In genomic region chr3:7193271-7193670, GRCh38 we compare ENCODE assay signal across 33 cellular contexts.
"Had no signal": no experiment of that assay in that cellular context is flagged by ENCODE, and none has a peak within 500 bp of the region (broad histone marks: within the 10 kb centered on the region; RNA-seq: fewer than 3 reads in every experiment).

No MANE protein-coding gene starts in this region.

- H3K4me1 ChIP-seq: adrenal gland, body of pancreas, breast epithelium had no signal

- H3K27ac ChIP-seq: adrenal gland, ascending aorta, body of pancreas, brain microvascular endothelial cell, breast epithelium, cardiac muscle cell had no signal

- H3K4me3 ChIP-seq: adrenal gland, ascending aorta, body of pancreas, breast epithelium, cardiac muscle cell had no signal

- ATAC-seq: activated naive CD4-positive, alpha-beta T cell treated with anti-CD3 and anti-CD28 coated beads, Interleukin-2, amount 50 U/mL, for 72 hours; activated naive CD8-positive, alpha-beta T cell treated with anti-CD3 and anti-CD28 coated beads, Interleukin-2, amount 50 U/mL, for 24 hours; activated T-cell treated with anti-CD3 and anti-CD28 coated beads, Interleukin-2, amount 50 U/mL, for 4 hours; activated T-cell treated with anti-CD3 and anti-CD28 coated beads, Interleukin-2, amount 50 U/mL, for 72 hours; activated T-helper 17 cell treated with anti-CD3 and anti-CD28 coated beads, Interleukin-2, amount 50 U/mL, for 72 hours; body of pancreas had no signal

- H3K9me3 ChIP-seq: adrenal gland, ascending aorta, body of pancreas, breast epithelium had no signal

- DNase-seq: activated effector memory CD4-positive, alpha-beta T cell treated with anti-CD3 and anti-CD28 coated beads, Interleukin-2, amount 50 U/mL, for 16 hours; activated effector memory CD4-positive, alpha-beta T cell treated with Interleukin-2 at 50 U/mL for 16 hours; activated gamma-delta T cell; activated gamma-delta T cell treated with Interleukin-2 at 50 U/mL for 16 hours; activated naive CD4-positive, alpha-beta T cell; activated naive CD4-positive, alpha-beta T cell treated with anti-CD3 and anti-CD28 coated beads for 36 hours; activated naive CD4-positive, alpha-beta T cell treated with anti-CD3 and anti-CD28 coated beads, Interleukin-2, amount 10 ng/mL, durations not matched to agents 7 days and 5 days; activated naive CD4-positive, alpha-beta T cell treated with anti-CD3 and anti-CD28 coated beads, Interleukin-2, amount 50 U/mL, for 16 hours; activated naive CD4-positive, alpha-beta T cell treated with Interleukin-2 at 50 U/mL for 16 hours; activated naive CD8-positive, alpha-beta T cell treated with anti-CD3 and anti-CD28 coated beads for 36 hours; activated naive CD8-positive, alpha-beta T cell treated with anti-CD3 and anti-CD28 coated beads, Interleukin-2, amount 10 ng/mL, durations not matched to agents 7 days and 5 days; activated naive CD8-positive, alpha-beta T cell treated with anti-CD3 and anti-CD28 coated beads, Interleukin-2, amount 50 U/mL, for 24 hours; activated T-cell treated with anti-CD3 and anti-CD28 coated beads for 4 hours; activated T-cell treated with anti-CD3 and anti-CD28 coated beads, Interleukin-2, amount 50 U/mL, for 1 hour; activated T-cell treated with anti-CD3 and anti-CD28 coated beads, Interleukin-2, amount 50 U/mL, for 24 hours; activated T-cell treated with anti-CD3 and anti-CD28 coated beads, Interleukin-2, amount 50 U/mL, for 4 hours; activated T-cell treated with anti-CD3 and anti-CD28 coated beads, Interleukin-2, amount 50 U/mL, for 48 hours; activated T-cell treated with anti-CD3 and anti-CD28 coated beads, Interleukin-2, amount 50 U/mL, for 72 hours; adrenal gland; amniotic stem cell; amygdala; anterior cingulate cortex; aorta; body of pancreas; brain microvascular endothelial cell; caudate nucleus; central memory CD4-positive, alpha-beta T cell; cerebellar nuclear complex had no signal

- H3K27me3 ChIP-seq: adrenal gland, ascending aorta, body of pancreas, brain microvascular endothelial cell, breast epithelium, cardiac muscle cell had no signal
